Comparison of ENCODE assay signal across 8 cellular contexts in genomic region chr4:139530833-139531427, GRCh38. TPM values are rescaled to one million over a fixed set of nuclear protein-coding genes. Genes with fewer than 3 reads are reported as not detected.
DNase-seq lines count a peak whose midpoint lies in the region; ATAC-seq and TF ChIP-seq lines count a peak whose summit lies in the region.

No MANE protein-coding gene starts in this region.

- DNase-seq in AML-193 (lab: John Stamatoyannopoulos, UW) = peak; percentile 26 to 38
- peak; percentile 39 for DNase-seq in NCI-H1092 (lab: John Stamatoyannopoulos, UW)
- peak; percentile 71 for DNase-seq in activated CD8-positive, alpha-beta T cell treated with anti-CD3 and anti-CD28 coated beads, Interleukin-2, amount 10 ng/mL, durations not matched to agents 7 days and 5 days
- peak; percentile 34 for DNase-seq in epidermal melanocyte (ENCODE audit: insufficient read length, low spot score)
- peak; percentile 46 for DNase-seq in natural killer cell
- peak in 1 of 2 donors; percentile 73 for DNase-seq in tibial nerve (ENCODE audit: low spot score in 2 of 2)

- peaks cover 11% of the 10 kb centered on the region for H3K4me1 Mint-ChIP-seq in activated CD8-positive, alpha-beta T cell treated with anti-CD3 and anti-CD28 coated beads, Interleukin-2, amount 10 ng/mL, durations not matched to agents 7 days and 5 days (ENCODE audit: low read depth)
- peaks cover 23 to 42% of the 10 kb centered on the region in 2 donors for H3K4me1 Mint-ChIP-seq in natural killer cell

- CTCF ChIA-PET in activated CD8-positive, alpha-beta T cell treated with anti-CD3 and anti-CD28 coated beads, Interleukin-2, amount 10 ng/mL, durations not matched to agents 7 days and 5 days (lab: Charles Lee) = interaction anchor here (0.9 to 3.6 kb wide), 17 partner anchors 9 to 445 kb away, joined by 3 to 13 read pairs (median 4); no protein-coding TSS in a partner anchor

- peaks cover 12% of the 10 kb centered on the region for H3K36me3 Mint-ChIP-seq in activated CD8-positive, alpha-beta T cell treated with anti-CD3 and anti-CD28 coated beads, Interleukin-2, amount 10 ng/mL, durations not matched to agents 7 days and 5 days (ENCODE audit: low read depth)
- H3K36me3 Mint-ChIP-seq in natural killer cell = no peaks in the 10 kb centered on the region

- peaks cover 0 to 60% (median 0%) of the 10 kb centered on the region in 3 donors for H3K36me3 ChIP-seq in tibial nerve

- H3K27me3 ChIP-seq in tibial nerve = no peaks in the 10 kb centered on the region

- H3K27me3 Mint-ChIP-seq in activated CD8-positive, alpha-beta T cell treated with anti-CD3 and anti-CD28 coated beads, Interleukin-2, amount 10 ng/mL, durations not matched to agents 7 days and 5 days (ENCODE audit: low read depth) = no peaks in the 10 kb centered on the region
- peaks cover 0 to 3% of the 10 kb centered on the region in 2 donors for H3K27me3 Mint-ChIP-seq in natural killer cell (ENCODE audit: low read depth in 2 of 2)

- no peak overlapping the region for H3K27ac ChIP-seq in tibial nerve

- H3K27ac Mint-ChIP-seq in activated CD8-positive, alpha-beta T cell treated with anti-CD3 and anti-CD28 coated beads, Interleukin-2, amount 10 ng/mL, durations not matched to agents 7 days and 5 days = no peak overlapping the region
- H3K27ac Mint-ChIP-seq in natural killer cell = no peak overlapping the region

- peaks cover 0 to 18% (median 2%) of the 10 kb centered on the region in 4 donors for H3K4me1 ChIP-seq in tibial nerve

- POLR2A ChIA-PET in activated CD8-positive, alpha-beta T cell treated with anti-CD3 and anti-CD28 coated beads, Interleukin-2, amount 10 ng/mL, durations not matched to agents 7 days and 5 days (lab: Charles Lee) = no interaction called here

- H3K4me3 Mint-ChIP-seq in activated CD8-positive, alpha-beta T cell treated with anti-CD3 and anti-CD28 coated beads, Interleukin-2, amount 10 ng/mL, durations not matched to agents 7 days and 5 days = no peak overlapping the region
- no peak overlapping the region for H3K4me3 Mint-ChIP-seq in natural killer cell

- ATAC-seq in GM19023 (IDR thresholded peaks at IDR 0.05; ENCODE audit: unreplicated experiment) (peak; percentile 41), natural killer cell (peak; percentile 53 to 66 (median 63)), HG02970 (IDR thresholded peaks at IDR 0.05; ENCODE audit: low FRiP score, unreplicated experiment) (no peak)
- peak; percentile 65 for ATAC-seq in activated CD8-positive, alpha-beta T cell treated with anti-CD3 and anti-CD28 coated beads, Interleukin-2, amount 10 ng/mL, durations not matched to agents 7 days and 5 days

- no peak for TF ChIP-seq POLR2A in tibial nerve (IDR thresholded peaks at IDR 0.05)

- no peak for TF ChIP-seq EP300 in tibial nerve (IDR thresholded peaks at IDR 0.05)

- H3K9me3 ChIP-seq in tibial nerve = no peaks in the 10 kb centered on the region

- WGBS in tibial nerve, 2 donors = 54 to 55% methylated on average over 6 of the region's 6 CpGs

- H3K9me3 Mint-ChIP-seq in activated CD8-positive, alpha-beta T cell treated with anti-CD3 and anti-CD28 coated beads, Interleukin-2, amount 10 ng/mL, durations not matched to agents 7 days and 5 days (ENCODE audit: insufficient read depth) = no peaks in the 10 kb centered on the region
- H3K9me3 Mint-ChIP-seq in natural killer cell = no peaks in the 10 kb centered on the region

- intact Hi-C loops in natural killer cell (cut with micrococcal nuclease) = loop anchor here (1.0 to 5.0 kb wide), 4 partner anchors 32 to 499 kb away; no protein-coding TSS in a partner anchor

- TF ChIP-seq CTCF in natural killer cell (IDR thresholded peaks at IDR 0.05) (peak; percentile 82), tibial nerve (IDR thresholded peaks at IDR 0.05) (peak; percentile 33 to 52 (median 48))

- no peak overlapping the region for H3K4me3 ChIP-seq in tibial nerve

RNA-seq across cellular contexts. Expression of gene SETD7, which starts 25.1 kb away (rescaled TPM):
- total RNA-seq in activated CD8-positive, alpha-beta T cell treated with anti-CD3 and anti-CD28 coated beads, Interleukin-2, amount 10 ng/mL, durations not matched to agents 7 days and 5 days = 1 to 10 TPM; 7.2 to 7.4 TPM
- 1 to 10 TPM; 2.6 to 4.1 (median 3.3) TPM for total RNA-seq in natural killer cell
- total RNA-seq in tibial nerve = 10 to 100 TPM; 49.2 to 81.4 (median 65.7) TPM

Comparison
In these comparisons a context has a peak if more than half of its experiments do, and no peak if none do; other contexts are left out.
1. RNA of gene SETD7, which starts 25.1 kb away (total RNA-seq): 49.2 to 81.4 TPM in tibial nerve; 7.2 to 7.4 TPM in activated CD8-positive, alpha-beta T cell treated with anti-CD3 and anti-CD28 coated beads, Interleukin-2, amount 10 ng/mL, durations not matched to agents 7 days and 5 days and 2.6 to 4.1 TPM in natural killer cell; every median in the first group is over 4 times any median in the second.